1 cellular context compared by ENCODE assay signal in the genomic region with DNA sequence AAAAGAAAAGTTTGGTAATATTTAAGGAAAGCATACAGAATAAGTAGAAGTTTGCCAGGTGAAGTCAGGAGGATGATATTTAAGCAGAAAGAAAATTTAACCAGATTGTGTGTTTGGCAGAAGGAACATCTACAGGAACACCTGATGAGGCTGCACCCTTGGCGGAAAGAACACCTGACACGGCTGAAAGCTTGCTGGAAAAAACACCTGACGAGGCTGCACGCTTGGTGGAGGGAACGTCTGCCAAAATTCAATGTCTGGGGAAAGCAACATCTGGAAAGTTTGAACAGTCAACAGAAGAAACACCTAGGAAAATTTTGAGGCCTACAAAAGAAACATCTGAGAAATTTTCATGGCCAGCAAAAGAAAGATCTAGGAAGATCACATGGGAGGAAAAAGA. TPM values are rescaled to one million over a fixed set of nuclear protein-coding genes. Genes with fewer than 3 reads are reported as not detected.
"Had no signal": no experiment of that assay in that cellular context is flagged by ENCODE, and none has a peak within 500 bp of the region (broad histone marks: within the 10 kb centered on the region; RNA-seq: fewer than 3 reads in every experiment).

No MANE protein-coding gene starts in this region.

RNA-seq across cellular contexts. Expression of gene ANKRD30B, which starts 15.6 kb away (rescaled TPM):
- polyA plus RNA-seq: urinary bladder had no signal
